In genomic region chr19:40425450-40426287, GRCh38 we compare ENCODE assay signal across 1 cellular context.
A peak's percentile ranks its signal among the peaks of the same experiment; 100 is the strongest.
TF ChIP-seq lines count a peak whose summit lies in the region.

A gene with protein sequence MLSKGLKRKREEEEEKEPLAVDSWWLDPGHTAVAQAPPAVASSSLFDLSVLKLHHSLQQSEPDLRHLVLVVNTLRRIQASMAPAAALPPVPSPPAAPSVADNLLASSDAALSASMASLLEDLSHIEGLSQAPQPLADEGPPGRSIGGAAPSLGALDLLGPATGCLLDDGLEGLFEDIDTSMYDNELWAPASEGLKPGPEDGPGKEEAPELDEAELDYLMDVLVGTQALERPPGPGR (minus strand): TSS chr19:40425992. CDS start chr19:40423546, 2,446 bp downstream.

TF ChIP-seq in HepG2, 621 proteins besides CTCF, POLR2A, EP300 and RAD21 (continued from another document and continues in another):
- TF ChIP-seq, protein P1, sequence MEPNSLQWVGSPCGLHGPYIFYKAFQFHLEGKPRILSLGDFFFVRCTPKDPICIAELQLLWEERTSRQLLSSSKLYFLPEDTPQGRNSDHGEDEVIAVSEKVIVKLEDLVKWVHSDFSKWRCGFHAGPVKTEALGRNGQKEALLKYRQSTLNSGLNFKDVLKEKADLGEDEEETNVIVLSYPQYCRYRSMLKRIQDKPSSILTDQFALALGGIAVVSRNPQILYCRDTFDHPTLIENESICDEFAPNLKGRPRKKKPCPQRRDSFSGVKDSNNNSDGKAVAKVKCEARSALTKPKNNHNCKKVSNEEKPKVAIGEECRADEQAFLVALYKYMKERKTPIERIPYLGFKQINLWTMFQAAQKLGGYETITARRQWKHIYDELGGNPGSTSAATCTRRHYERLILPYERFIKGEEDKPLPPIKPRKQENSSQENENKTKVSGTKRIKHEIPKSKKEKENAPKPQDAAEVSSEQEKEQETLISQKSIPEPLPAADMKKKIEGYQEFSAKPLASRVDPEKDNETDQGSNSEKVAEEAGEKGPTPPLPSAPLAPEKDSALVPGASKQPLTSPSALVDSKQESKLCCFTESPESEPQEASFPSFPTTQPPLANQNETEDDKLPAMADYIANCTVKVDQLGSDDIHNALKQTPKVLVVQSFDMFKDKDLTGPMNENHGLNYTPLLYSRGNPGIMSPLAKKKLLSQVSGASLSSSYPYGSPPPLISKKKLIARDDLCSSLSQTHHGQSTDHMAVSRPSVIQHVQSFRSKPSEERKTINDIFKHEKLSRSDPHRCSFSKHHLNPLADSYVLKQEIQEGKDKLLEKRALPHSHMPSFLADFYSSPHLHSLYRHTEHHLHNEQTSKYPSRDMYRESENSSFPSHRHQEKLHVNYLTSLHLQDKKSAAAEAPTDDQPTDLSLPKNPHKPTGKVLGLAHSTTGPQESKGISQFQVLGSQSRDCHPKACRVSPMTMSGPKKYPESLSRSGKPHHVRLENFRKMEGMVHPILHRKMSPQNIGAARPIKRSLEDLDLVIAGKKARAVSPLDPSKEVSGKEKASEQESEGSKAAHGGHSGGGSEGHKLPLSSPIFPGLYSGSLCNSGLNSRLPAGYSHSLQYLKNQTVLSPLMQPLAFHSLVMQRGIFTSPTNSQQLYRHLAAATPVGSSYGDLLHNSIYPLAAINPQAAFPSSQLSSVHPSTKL (CRISPR knock-in tag; IDR thresholded peaks at IDR 0.05) = peak; percentile 53
- peak; percentile 30 for TF ChIP-seq ZNF883 (CRISPR knock-in tag; IDR thresholded peaks at IDR 0.05; ENCODE audit: not compliant biosample characterization)
- peak; percentile 79; the same call in 1 of the 2 replicates for TF ChIP-seq ZNF318 (CRISPR knock-in tag; IDR thresholded peaks at IDR 0.05)
- TF ChIP-seq, protein P2, sequence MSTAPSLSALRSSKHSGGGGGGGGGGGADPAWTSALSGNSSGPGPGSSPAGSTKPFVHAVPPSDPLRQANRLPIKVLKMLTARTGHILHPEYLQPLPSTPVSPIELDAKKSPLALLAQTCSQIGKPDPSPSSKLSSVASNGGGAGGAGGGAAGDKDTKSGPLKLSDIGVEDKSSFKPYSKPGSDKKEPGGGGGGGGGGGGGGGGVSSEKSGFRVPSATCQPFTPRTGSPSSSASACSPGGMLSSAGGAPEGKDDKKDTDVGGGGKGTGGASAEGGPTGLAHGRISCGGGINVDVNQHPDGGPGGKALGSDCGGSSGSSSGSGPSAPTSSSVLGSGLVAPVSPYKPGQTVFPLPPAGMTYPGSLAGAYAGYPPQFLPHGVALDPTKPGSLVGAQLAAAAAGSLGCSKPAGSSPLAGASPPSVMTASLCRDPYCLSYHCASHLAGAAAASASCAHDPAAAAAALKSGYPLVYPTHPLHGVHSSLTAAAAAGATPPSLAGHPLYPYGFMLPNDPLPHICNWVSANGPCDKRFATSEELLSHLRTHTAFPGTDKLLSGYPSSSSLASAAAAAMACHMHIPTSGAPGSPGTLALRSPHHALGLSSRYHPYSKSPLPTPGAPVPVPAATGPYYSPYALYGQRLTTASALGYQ (CRISPR knock-in tag; IDR thresholded peaks at IDR 0.05) = no peak
- TF ChIP-seq CCAR2 (optimal IDR thresholded peaks at IDR 0.05; ENCODE audit: low read depth, low read length) = no peak
- no peak for TF ChIP-seq CAMTA2 (CRISPR knock-in tag; IDR thresholded peaks at IDR 0.05; ENCODE audit: borderline replicate concordance)
- TF ChIP-seq ZNF891 (CRISPR knock-in tag; IDR thresholded peaks at IDR 0.05) = no peak
- peak; percentile 96 for TF ChIP-seq SNAPC4 (CRISPR knock-in tag; IDR thresholded peaks at IDR 0.05)
- no peak for TF ChIP-seq PHB2 (IDR thresholded peaks at IDR 0.05; ENCODE audit: partially characterized antibody)
- TF ChIP-seq ZNF816 (CRISPR knock-in tag; IDR thresholded peaks at IDR 0.05; ENCODE audit: borderline replicate concordance) = 0 out of 2 replicates have a peak, but pooled peaks have one; percentile 27
- no peak; the same call in 1 of the 2 replicates for TF ChIP-seq ZNF451 (CRISPR knock-in tag; IDR thresholded peaks at IDR 0.05)
- TF ChIP-seq ZBTB44 (CRISPR knock-in tag; IDR thresholded peaks at IDR 0.05) = no peak
- peak; percentile 97 for TF ChIP-seq SP4 (CRISPR knock-in tag; IDR thresholded peaks at IDR 0.05)
- TF ChIP-seq ZNF460 (CRISPR knock-in tag; IDR thresholded peaks at IDR 0.05; ENCODE audit: borderline replicate concordance) = no peak
- TF ChIP-seq HMGXB4 (CRISPR knock-in tag; IDR thresholded peaks at IDR 0.05; ENCODE audit: borderline replicate concordance in 1 of 2, low read depth in 1 of 2) = peak; percentile 61 to 82; a peak in 3 of 4 replicates
- TF ChIP-seq ZNF552 (CRISPR knock-in tag; IDR thresholded peaks at IDR 0.05; ENCODE audit: borderline replicate concordance) = no peak; the same call in 1 of the 2 replicates
- TF ChIP-seq ZNF788 (CRISPR knock-in tag; IDR thresholded peaks at IDR 0.05; ENCODE audit: borderline replicate concordance) = peak; percentile 7; the same call in 1 of the 2 replicates
- TF ChIP-seq JUN (CRISPR knock-in tag; IDR thresholded peaks at IDR 0.05) = 0 out of 2 replicates have a peak, but pooled peaks have one; percentile 53
- TF ChIP-seq KDM1A (CRISPR knock-in tag; IDR thresholded peaks at IDR 0.05) = no peak
- peak; percentile 79; the same call in 1 of the 2 replicates for TF ChIP-seq RFXANK (CRISPR knock-in tag; IDR thresholded peaks at IDR 0.05)
- peak; percentile 39; the same call in 1 of the 2 replicates for TF ChIP-seq BRD4 (CRISPR knock-in tag; IDR thresholded peaks at IDR 0.05)
- no peak for TF ChIP-seq CEBPZ (IDR thresholded peaks at IDR 0.05; ENCODE audit: low read length)
